1 cellular context compared by ENCODE assay signal in the genomic region with DNA sequence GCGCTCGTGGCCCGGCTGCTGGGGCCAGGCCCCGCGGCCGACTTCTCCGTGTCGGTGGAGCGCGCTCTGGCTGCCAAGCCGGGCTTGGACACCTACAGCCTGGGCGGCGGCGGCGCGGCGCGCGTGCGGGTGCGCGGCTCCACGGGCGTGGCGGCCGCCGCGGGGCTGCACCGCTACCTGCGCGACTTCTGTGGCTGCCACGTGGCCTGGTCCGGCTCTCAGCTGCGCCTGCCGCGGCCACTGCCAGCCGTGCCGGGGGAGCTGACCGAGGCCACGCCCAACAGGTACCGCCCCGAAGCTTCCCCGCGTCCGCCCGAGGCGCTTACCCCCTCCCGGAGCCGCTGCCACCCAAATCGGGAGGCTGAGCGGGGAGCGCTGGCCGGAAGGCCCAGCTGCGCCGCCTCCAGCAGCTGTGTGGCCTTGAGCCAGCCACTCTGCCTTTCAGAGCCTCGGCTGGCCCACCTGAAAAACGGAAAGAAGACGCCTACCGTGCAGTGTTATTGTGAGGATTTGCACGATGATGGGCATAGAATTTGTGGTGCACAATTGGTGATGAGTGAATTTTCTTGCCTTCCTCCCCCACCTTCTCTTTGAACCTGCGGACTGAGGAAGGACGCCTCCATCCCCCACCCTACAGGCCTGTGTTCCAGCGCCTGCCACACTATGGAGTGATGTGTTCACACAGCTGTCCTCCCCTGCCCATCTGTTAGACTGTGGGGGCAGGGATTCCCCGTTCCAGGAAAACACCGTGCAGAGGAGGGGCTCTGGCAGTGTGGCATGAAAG.
A peak's percentile ranks its signal among the peaks of the same experiment; 100 is the strongest.
TF ChIP-seq lines count a peak whose summit lies in the region.

No MANE protein-coding gene starts in this region.

TF ChIP-seq in PFSK-1, 5 proteins besides CTCF, POLR2A, EP300 and RAD21:
- TF ChIP-seq, protein P1, sequence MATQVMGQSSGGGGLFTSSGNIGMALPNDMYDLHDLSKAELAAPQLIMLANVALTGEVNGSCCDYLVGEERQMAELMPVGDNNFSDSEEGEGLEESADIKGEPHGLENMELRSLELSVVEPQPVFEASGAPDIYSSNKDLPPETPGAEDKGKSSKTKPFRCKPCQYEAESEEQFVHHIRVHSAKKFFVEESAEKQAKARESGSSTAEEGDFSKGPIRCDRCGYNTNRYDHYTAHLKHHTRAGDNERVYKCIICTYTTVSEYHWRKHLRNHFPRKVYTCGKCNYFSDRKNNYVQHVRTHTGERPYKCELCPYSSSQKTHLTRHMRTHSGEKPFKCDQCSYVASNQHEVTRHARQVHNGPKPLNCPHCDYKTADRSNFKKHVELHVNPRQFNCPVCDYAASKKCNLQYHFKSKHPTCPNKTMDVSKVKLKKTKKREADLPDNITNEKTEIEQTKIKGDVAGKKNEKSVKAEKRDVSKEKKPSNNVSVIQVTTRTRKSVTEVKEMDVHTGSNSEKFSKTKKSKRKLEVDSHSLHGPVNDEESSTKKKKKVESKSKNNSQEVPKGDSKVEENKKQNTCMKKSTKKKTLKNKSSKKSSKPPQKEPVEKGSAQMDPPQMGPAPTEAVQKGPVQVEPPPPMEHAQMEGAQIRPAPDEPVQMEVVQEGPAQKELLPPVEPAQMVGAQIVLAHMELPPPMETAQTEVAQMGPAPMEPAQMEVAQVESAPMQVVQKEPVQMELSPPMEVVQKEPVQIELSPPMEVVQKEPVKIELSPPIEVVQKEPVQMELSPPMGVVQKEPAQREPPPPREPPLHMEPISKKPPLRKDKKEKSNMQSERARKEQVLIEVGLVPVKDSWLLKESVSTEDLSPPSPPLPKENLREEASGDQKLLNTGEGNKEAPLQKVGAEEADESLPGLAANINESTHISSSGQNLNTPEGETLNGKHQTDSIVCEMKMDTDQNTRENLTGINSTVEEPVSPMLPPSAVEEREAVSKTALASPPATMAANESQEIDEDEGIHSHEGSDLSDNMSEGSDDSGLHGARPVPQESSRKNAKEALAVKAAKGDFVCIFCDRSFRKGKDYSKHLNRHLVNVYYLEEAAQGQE (IDR thresholded peaks at IDR 0.05; ENCODE audit: insufficient read depth in 1 of 2, low read depth in 2 of 2, low read length in 2 of 2) = no peak
- TF ChIP-seq FOXP2 (optimal IDR thresholded peaks at IDR 0.05; ENCODE audit: borderline replicate concordance, extremely low read depth, extremely low read length, insufficient read depth) (peak; percentile 94), POLR2AphosphoS5 (IDR thresholded peaks at IDR 0.05; ENCODE audit: low read depth, low read length) (peak; percentile 31; the same call in 1 of the 2 replicates), SIN3A (IDR thresholded peaks at IDR 0.05; ENCODE audit: borderline replicate concordance, insufficient read depth, low read length) (peak; percentile 17; the same call in 1 of the 2 replicates), TAF1 (IDR thresholded peaks at IDR 0.05; ENCODE audit: borderline replicate concordance, insufficient read depth, low read length) (no peak; the same call in 1 of the 2 replicates)
